In genomic region chr1:16559688-16560087, GRCh38 we compare ENCODE assay signal across 1 cellular context. TPM values are rescaled to one million over a fixed set of nuclear protein-coding genes. Genes with fewer than 3 reads are reported as not detected.
"Had no signal": no experiment of that assay in that cellular context is flagged by ENCODE, and none has a peak within 500 bp of the region (broad histone marks: within the 10 kb centered on the region; RNA-seq: fewer than 3 reads in every experiment).

No MANE protein-coding gene starts in this region.

RNA-seq across cellular contexts. Expression of gene RNU1-1, which starts 45.6 kb away (rescaled TPM):
- total RNA-seq: G401 had no signal
